ENCODE assay signal across 8 cellular contexts in genomic region chr19:3358392-3358918, GRCh38. TPM values are rescaled to one million over a fixed set of nuclear protein-coding genes. Genes with fewer than 3 reads are reported as not detected.
DNase-seq lines count a peak whose midpoint lies in the region; ATAC-seq and TF ChIP-seq lines count a peak whose summit lies in the region.

No MANE protein-coding gene starts in this region.

- H3K9me2 ChIP-seq in DOHH2 (replicated peaks; ENCODE audit: control insufficient read depth, low read length): no peaks in the 10 kb centered on the region

- H3K9me3 ChIP-seq in DOHH2 (ENCODE audit: control insufficient read depth, insufficient read depth, low read length) (no peaks in the 10 kb centered on the region), esophagus squamous epithelium (no peaks in the 10 kb centered on the region)

- H3K9ac ChIP-seq in rectal smooth muscle tissue (ENCODE audit: low read length): peak overlapping the region; percentile 29

- H3K27me3 Mint-ChIP-seq in T-cell: no peaks in the 10 kb centered on the region

- no peaks in the 10 kb centered on the region for H4K20me1 ChIP-seq in DOHH2 (ENCODE audit: control insufficient read depth, insufficient read depth, low read depth, low read length)

- H3K4me1 ChIP-seq in DOHH2 (ENCODE audit: control insufficient read depth, low read length): peaks cover 10% of the 10 kb centered on the region
- peaks cover 22 to 50% (median 26%) of the 10 kb centered on the region in 3 donors for H3K4me1 ChIP-seq in esophagus squamous epithelium
- H3K4me1 ChIP-seq in rectal smooth muscle tissue (ENCODE audit: control insufficient read depth, insufficient read depth, low read length): peaks cover 13% of the 10 kb centered on the region

- H3K27ac Mint-ChIP-seq in T-cell: peak overlapping the region; percentile 77 to 87

- H3K36me3 Mint-ChIP-seq in T-cell: no peaks in the 10 kb centered on the region

- H3K79me2 ChIP-seq in DOHH2 (ENCODE audit: control insufficient read depth, low read length): no peaks in the 10 kb centered on the region

- H3K4me2 ChIP-seq in DOHH2 (ENCODE audit: low read length): peak overlapping the region; percentile 14; the same call in 1 of the 2 replicates

- no peaks in the 10 kb centered on the region for H3F3A ChIP-seq in DOHH2 (ENCODE audit: control insufficient read depth, insufficient read depth)

- intact Hi-C loops in esophagus squamous epithelium (cut with DNase I): no loop called here

- no CpG with 5 or more reads among the region's 46 CpGs for WGBS in esophagus squamous epithelium, 2 donors

- H3K36me3 ChIP-seq in DOHH2 (ENCODE audit: control insufficient read depth, low read length) (no peaks in the 10 kb centered on the region), esophagus squamous epithelium (no peaks in the 10 kb centered on the region), rectal smooth muscle tissue (ENCODE audit: control insufficient read depth, insufficient read depth, low read length) (no peaks in the 10 kb centered on the region)

- in situ Hi-C loops in GM13976 (cut with MboI; ENCODE audit: low sequenced_read_pairs, unreplicated experiment): no loop called here

- POLR2A ChIA-PET in T-cell (lab: Charles Lee): no interaction called here

- no peak for TF ChIP-seq POLR2A in esophagus squamous epithelium (IDR thresholded peaks at IDR 0.05)

- peak in 16 of 34 experiments; percentile 17 to 47 (median 32) for DNase-seq in T-cell
- DNase-seq in esophagus squamous epithelium (lab: John Stamatoyannopoulos, UW): no peak
- DNase-seq in GM13976 (ENCODE audit: low spot score): no peak
- DNase-seq in NCI-H2171 treated with DMSO at 0.1 percent for 48 hours (lab: John Stamatoyannopoulos, UW): no peak
- no peak for DNase-seq in SKM-1 (lab: John Stamatoyannopoulos, UW; ENCODE audit: unreplicated experiment)
- no peak for DNase-seq in RKO (ENCODE audit: low spot score)

- no peak overlapping the region for H3K27ac ChIP-seq in DOHH2 (ENCODE audit: low read depth, low read length)
- H3K27ac ChIP-seq in esophagus squamous epithelium: peak overlapping the region; percentile 76 to 100 (median 98)
- peak overlapping the region; percentile 78 for H3K27ac ChIP-seq in rectal smooth muscle tissue (ENCODE audit: low read depth, low read length)

- peaks cover 0 to 4% (median 3%) of the 10 kb centered on the region in 3 donors for H3K9me3 Mint-ChIP-seq in T-cell

- H3K27me3 ChIP-seq in DOHH2 (ENCODE audit: control insufficient read depth, low read length): peaks cover 51% of the 10 kb centered on the region
- H3K27me3 ChIP-seq in esophagus squamous epithelium: no peaks in the 10 kb centered on the region
- no peaks in the 10 kb centered on the region for H3K27me3 ChIP-seq in rectal smooth muscle tissue (ENCODE audit: control insufficient read depth, insufficient read depth, low read length)

- H3K4me3 ChIP-seq in DOHH2 (ENCODE audit: low read length) (no peak overlapping the region), esophagus squamous epithelium (peak overlapping the region; percentile 58 to 100 (median 89)), rectal smooth muscle tissue (ENCODE audit: low read length) (peak overlapping the region; percentile 71)

- peak in 1 of 4 experiments; percentile 9 for ATAC-seq in T-cell (replicated peaks in 1 of 4)

- peaks cover 30 to 35% (median 35%) of the 10 kb centered on the region in 3 donors for H3K4me1 Mint-ChIP-seq in T-cell

- TF ChIP-seq CTCF in DOHH2 (IDR thresholded peaks at IDR 0.05; ENCODE audit: low read depth, low read length, poor library complexity, severe bottlenecking): no peak
- no peak for TF ChIP-seq CTCF in esophagus squamous epithelium (IDR thresholded peaks at IDR 0.05)
- no peak for TF ChIP-seq CTCF in GM13976 (IDR thresholded peaks at IDR 0.05; ENCODE audit: borderline replicate concordance, control extremely low read depth, extremely low read depth, insufficient read depth, missing control alignments)

- CTCF ChIA-PET in T-cell (lab: Charles Lee): no interaction called here

- H3K4me3 Mint-ChIP-seq in T-cell: peak overlapping the region; percentile 85 to 91 (median 87)

RNA-seq across cellular contexts. Expression of gene NFIC, which starts 7.9 kb away (rescaled TPM):
- total RNA-seq in T-cell: 10 to 100 TPM; 27.1 to 41.7 (median 37.2) TPM
- total RNA-seq in esophagus squamous epithelium: 10 to 100 TPM; 40.8 to 80.9 (median 61.0) TPM
